Comparison of ENCODE assay signal across 1 cellular context in genomic region chr3:142574223-142574622, GRCh38. TPM values are rescaled to one million over a fixed set of nuclear protein-coding genes. Genes with fewer than 3 reads are reported as not detected.
"Had no signal": no experiment of that assay in that cellular context is flagged by ENCODE, and none has a peak within 500 bp of the region (broad histone marks: within the 10 kb centered on the region; RNA-seq: fewer than 3 reads in every experiment).

No MANE protein-coding gene starts in this region.

RNA-seq across cellular contexts. Expression of gene PLS1, which starts 22.0 kb away (rescaled TPM):
- total RNA-seq: skeletal muscle tissue had no signal
